ENCODE assay signal across 8 cellular contexts in genomic region chr20:17571153-17571527, GRCh38. TPM values are rescaled to one million over a fixed set of nuclear protein-coding genes. Genes with fewer than 3 reads are reported as not detected.
DNase-seq lines count a peak whose midpoint lies in the region; ATAC-seq, FAIRE-seq and TF ChIP-seq lines count a peak whose summit lies in the region.

No MANE protein-coding gene starts in this region.

- CTCF ChIA-PET in GM12878 (lab: Yijun Ruan, JAX): interaction anchor here (0.6 to 3.0 kb wide), 11 partner anchors 8 to 375 kb away, joined by 3 to 16 read pairs (median 6); partner anchors contain the start of gene RRBP1

- no peaks in the 10 kb centered on the region for H4K20me1 ChIP-seq in GM12878 (ENCODE audit: control insufficient read depth, insufficient read depth)

- no peaks in the 10 kb centered on the region for H3K9me3 Mint-ChIP-seq in memory B cell

- no peak for TF ChIP-seq POLR2A in GM12878 (IDR thresholded peaks at IDR 0.05; ENCODE audit: low read depth, low read length)

- ATAC-seq in GM12878 (peak; percentile 45), memory B cell (ENCODE audit: low read depth) (no peak)

- intact Hi-C loops in GM12878 (cut with micrococcal nuclease; ENCODE audit: unreplicated experiment): no loop called here

- RAD21 ChIA-PET in GM12878 (lab: Charles Lee; ENCODE audit: unreplicated experiment): interaction anchor here (0.7 to 2.4 kb wide), 7 partner anchors 37 to 926 kb away, joined by 3 to 18 read pairs (median 5); partner anchors contain the start of genes RBBP9 and RRBP1

- no peak for TF ChIP-seq EP300 in GM12878 (IDR thresholded peaks at IDR 0.05; ENCODE audit: borderline replicate concordance in 1 of 2, control insufficient read depth in 1 of 2, low read depth in 2 of 2, low read length in 2 of 2)

- under 1% methylated on average over 6 of the region's 6 CpGs for WGBS in GM12878 (ENCODE audit: insufficient coverage, insufficient replicate concordance, low lambda C conversion rate, missing lambda C conversion rate)

- peaks cover 11% of the 10 kb centered on the region for H3K79me2 ChIP-seq in GM12878 (ENCODE audit: control insufficient read depth, insufficient read depth, low read length)

- SMC1A ChIA-PET in GM12878 (lab: Charles Lee; ENCODE audit: uncharacterized antibody, unreplicated experiment): interaction anchor here (0.9 to 2.0 kb wide), 13 partner anchors 9 to 432 kb away, joined by 3 to 7 read pairs (median 4); partner anchors contain the start of gene RRBP1

- H3K4me3 ChIP-seq in GM08714 (ENCODE audit: low read length) (peak overlapping the region; percentile 90; the same call in 1 of the 2 replicates), GM12878 (peak overlapping the region; percentile 98)

- H3K4me2 ChIP-seq in GM12878 (ENCODE audit: control insufficient read depth, insufficient read depth): peak overlapping the region; percentile 94

- H3K4me3 Mint-ChIP-seq in memory B cell: peak overlapping the region; percentile 99

- no peak overlapping the region; the same call in 1 of the 2 replicates for H3K27ac ChIP-seq in GM12878 (ENCODE audit: control insufficient read depth, insufficient read depth)

- no peak for TF ChIP-seq CTCF in GM12878 (IDR thresholded peaks at IDR 0.05 in 2 of 3, conservative IDR thresholded peaks at IDR 0.05 in 1 of 3; ENCODE audit: control insufficient read depth in 2 of 3, extremely low read depth in 1 of 3, insufficient read depth in 1 of 3, low read depth in 3 of 3, low read length in 3 of 3)
- TF ChIP-seq CTCF in D721Med (IDR thresholded peaks at IDR 0.05; ENCODE audit: insufficient read depth, missing control alignments): no peak

- H3K27me3 Mint-ChIP-seq in memory B cell: no peaks in the 10 kb centered on the region

- H3K27me3 ChIP-seq in GM12878 (replicated peaks in 1 of 2; ENCODE audit: control insufficient read depth in 2 of 2, insufficient read depth in 2 of 2, low read length in 1 of 2): no peaks in the 10 kb centered on the region

- no TSS peak for BruUV-seq in GM12878 (replicated peaks; lab: Mats Ljungman, UMichigan)

- H3K36me3 ChIP-seq in GM12878 (ENCODE audit: control insufficient read depth in 2 of 2, insufficient read depth in 2 of 2, low read length in 1 of 2): no peaks in the 10 kb centered on the region

- in situ Hi-C loops in GM12878 (cut with MboI): no loop called here

- peak overlapping the region; percentile 74 for H3K27ac Mint-ChIP-seq in memory B cell

- H3K9ac ChIP-seq in GM12878 (ENCODE audit: control insufficient read depth, insufficient read depth, low read length): peak overlapping the region; percentile 64; the same call in 1 of the 2 replicates

- no peaks in the 10 kb centered on the region for H3K36me3 Mint-ChIP-seq in memory B cell

- peaks cover 4% of the 10 kb centered on the region for H3K4me1 ChIP-seq in GM12878 (ENCODE audit: control insufficient read depth, insufficient read depth, low read length)

- no peaks in the 10 kb centered on the region for H3K9me3 ChIP-seq in GM12878 (replicated peaks; ENCODE audit: control insufficient read depth, insufficient read depth, low read length)

- peaks cover 12% of the 10 kb centered on the region for H3K4me1 Mint-ChIP-seq in memory B cell

- no peak for TF ChIP-seq RAD21 in GM12878 (IDR thresholded peaks at IDR 0.05; ENCODE audit: insufficient read depth, low read depth, low read length)

- peak; percentile 38 for DNase-seq in HT-29 (ENCODE audit: low spot score)
- DNase-seq in GM12878 (ENCODE audit: low read depth, low spot score): no peak
- DNase-seq in memory B cell (ENCODE audit: low spot score in 2 of 2): no peak
- DNase-seq in Kasumi-1 (lab: John Stamatoyannopoulos, UW): no peak
- DNase-seq in stimulated activated CD4-positive, alpha-beta T cell treated with anti-CD3 and anti-CD28 coated beads, Interleukin-4, amount 100 ng/mL, for 1 hour: no peak
- no peak for DNase-seq in D721Med (ENCODE audit: insufficient read length, low spot score)
- no peak for DNase-seq in D341Med (ENCODE audit: low spot score)

- FAIRE-seq in GM12878 (lab: Jason Lieb, UNC): peak; percentile 81
- FAIRE-seq in D721Med (lab: Jason Lieb, UNC): no peak

- peak overlapping the region; percentile 42 for H2AFZ ChIP-seq in GM12878 (ENCODE audit: control insufficient read depth, low read depth, low read length)

- POLR2A ChIA-PET in GM12878 (lab: Charles Lee): interaction anchor here (1.8 to 2.0 kb wide), 2 partner anchors 31 to 394 kb away, joined by 8 to 9 read pairs; no protein-coding TSS in a partner anchor

TF ChIP-seq in GM12878, 131 proteins besides CTCF, POLR2A, EP300 and RAD21 (continues in another document):
- 0 out of 2 replicates have a peak, but pooled peaks have one; percentile 20 for TF ChIP-seq TBL1XR1 (IDR thresholded peaks at IDR 0.05; ENCODE audit: low read depth, low read length)
- TF ChIP-seq FOS (IDR thresholded peaks at IDR 0.05; ENCODE audit: borderline replicate concordance, extremely low read depth, insufficient read length): no peak
- TF ChIP-seq SRF (IDR thresholded peaks at IDR 0.05; ENCODE audit: low read depth in 2 of 2, low read length in 2 of 2): no peak
- TF ChIP-seq FOXK2 (IDR thresholded peaks at IDR 0.05): no peak
- no peak for TF ChIP-seq E4F1 (IDR thresholded peaks at IDR 0.05; ENCODE audit: borderline replicate concordance, partially characterized antibody)
- TF ChIP-seq RB1 (IDR thresholded peaks at IDR 0.05; ENCODE audit: borderline replicate concordance): no peak
- TF ChIP-seq ETV6 (conservative IDR thresholded peaks at IDR 0.05 in 1 of 2, IDR thresholded peaks at IDR 0.05 in 1 of 2; ENCODE audit: borderline replicate concordance in 1 of 2, low read depth in 1 of 2): 0 out of 4 replicates have a peak, but pooled peaks of 1 of the 2 experiments have one; percentile 15

RNA-seq across cellular contexts. Expression of gene DSTN, which starts 1.3 kb away (rescaled TPM):
- 91.7 and 98.4 TPM in 2 replicates for total RNA-seq in HT-29 (2014; rRNA removed; shearing (Covaris generic))
- 5.4 and 6.0 TPM in 2 replicates for total RNA-seq in GM12878 (2013; cell fraction: nucleolus; rRNA removed)
- total RNA-seq in GM12878 (2014; rRNA removed) (33.7 and 34.3 TPM in 2 replicates), GM12878 (2014; rRNA removed; fragmentation: Illumina TruSeq; extraction: Trizol) (39.0 and 39.4 TPM in 2 replicates), GM12878 (2021) (40.2 and 42.1 TPM in 2 replicates)
- polyA plus RNA-seq in GM12878 (2011; ENCODE audit: low read depth): 28.9 TPM
- polyA plus RNA-seq in GM12878 (2011; rRNA removed) (26.7 and 32.1 TPM in 2 replicates), GM12878 (2014; fragmentation: Illumina TruSeq; extraction: Trizol) (62.7 and 65.1 TPM in 2 replicates), GM12878 (2014; fragmentation: Nextera tagmentation; extraction: Ambion mirVana) (10 to 100 TPM; 34.8 to 46.6 TPM), GM12878 (2014; rRNA removed) (33.1 and 36.0 TPM in 2 replicates), GM12878 (2016; fragmentation: Nextera tagmentation; extraction: Ambion mirVana) (100 to 1,000 TPM; 128 to 137 TPM)
- 10.6 and 10.8 TPM in 2 replicates for polyA plus RNA-seq in GM12878 (2011; cell fraction: cytosol; rRNA removed)
- polyA plus RNA-seq in GM12878 (2011; cell fraction: nucleus; rRNA removed): 12.5 and 15.6 TPM in 2 replicates
- 54.0 and 59.1 TPM in 2 replicates for polyA plus RNA-seq in GM12878 (2012)
- 2.4 and 6.1 TPM in 2 replicates for polyA minus RNA-seq in GM12878 (2011; rRNA and poly(A)+ RNA removed)
- 5.3 and 7.2 TPM in 2 replicates for polyA minus RNA-seq in GM12878 (2011; cell fraction: cytosol; rRNA and poly(A)+ RNA removed)
- 1.2 and 2.2 TPM in 2 replicates for polyA minus RNA-seq in GM12878 (2011; cell fraction: nucleus; rRNA and poly(A)+ RNA removed)

RNA-seq across cellular contexts. Expression of gene BFSP1, which starts 40.0 kb away (rescaled TPM):
- 0.81 and 1.4 TPM in 2 replicates for total RNA-seq in HT-29 (2014; rRNA removed; shearing (Covaris generic))
- not detected in 2 replicates for total RNA-seq in GM12878 (2013; cell fraction: nucleolus; rRNA removed)
- total RNA-seq in GM12878 (2014; rRNA removed) (0.05 and 0.06 TPM in 2 replicates), GM12878 (2014; rRNA removed; fragmentation: Illumina TruSeq; extraction: Trizol) (0.09 and 0.13 TPM in 2 replicates), GM12878 (2021) (0.13 TPM in 2 replicates)
- polyA plus RNA-seq in GM12878 (2011; ENCODE audit: low read depth): not detected
- polyA plus RNA-seq in GM12878 (2011; rRNA removed) (not detected in 2 replicates), GM12878 (2014; fragmentation: Illumina TruSeq; extraction: Trizol) (0.22 TPM in 1 of 2 replicates, not detected in the other), GM12878 (2014; fragmentation: Nextera tagmentation; extraction: Ambion mirVana) (under 1 TPM; 0.06 to 0.11 TPM), GM12878 (2014; rRNA removed) (0.05 TPM in 1 of 2 replicates, not detected in the other), GM12878 (2016; fragmentation: Nextera tagmentation; extraction: Ambion mirVana) (under 1 TPM in 1 of 2 experiments, not detected in 1; 0.10 TPM)
- not detected in 2 replicates for polyA plus RNA-seq in GM12878 (2011; cell fraction: cytosol; rRNA removed)
- polyA plus RNA-seq in GM12878 (2011; cell fraction: nucleus; rRNA removed): not detected in 2 replicates
- 0.07 TPM in 1 of 2 replicates, not detected in the other for polyA plus RNA-seq in GM12878 (2012)
- polyA minus RNA-seq in GM12878 (2011; rRNA and poly(A)+ RNA removed): not detected in 2 replicates
- not detected in 2 replicates for polyA minus RNA-seq in GM12878 (2011; cell fraction: cytosol; rRNA and poly(A)+ RNA removed)
- polyA minus RNA-seq in GM12878 (2011; cell fraction: nucleus; rRNA and poly(A)+ RNA removed): not detected in 2 replicates
